ENCODE assay signal across 13 cellular contexts in the genomic region with DNA sequence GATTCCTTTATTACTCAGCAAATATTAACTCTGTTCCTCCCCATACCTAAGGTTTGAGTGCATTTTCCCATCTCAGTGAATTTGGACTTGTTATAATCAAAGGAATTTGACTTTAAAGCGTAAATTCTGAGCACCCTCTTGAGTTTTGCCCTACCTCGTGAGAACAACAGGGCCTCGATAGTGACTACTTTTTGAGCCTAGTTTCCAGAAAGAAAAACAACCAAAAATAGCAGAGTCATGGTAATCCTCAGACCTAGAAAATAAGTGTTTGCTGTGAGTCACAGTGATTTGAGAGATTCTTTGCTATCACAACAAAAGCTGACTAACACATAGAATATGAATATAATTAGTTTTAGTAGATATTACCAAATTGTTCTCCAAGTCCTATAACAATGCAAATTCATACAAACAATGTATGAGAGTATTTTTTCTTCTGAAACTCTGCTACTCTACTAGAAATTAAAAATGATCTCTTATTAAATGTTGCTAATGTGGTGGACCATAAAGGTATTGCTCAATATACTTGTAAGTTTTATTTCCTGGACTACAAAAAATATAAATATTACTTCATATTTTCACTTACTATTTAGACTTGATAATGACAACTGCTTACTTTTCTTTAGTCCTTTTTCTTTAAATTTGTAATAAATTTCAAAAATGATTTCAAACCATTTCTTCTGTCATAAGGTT.
DNase-seq lines count a peak whose midpoint lies in the region; ATAC-seq, FAIRE-seq and TF ChIP-seq lines count a peak whose summit lies in the region.
"Had no signal": no experiment of that assay in that cellular context is flagged by ENCODE, and none has a peak within 500 bp of the region (broad histone marks: within the 10 kb centered on the region; RNA-seq: fewer than 3 reads in every experiment).

No MANE protein-coding gene starts in this region.

- TF ChIP-seq CTCF in astrocyte of the spinal cord (IDR thresholded peaks at IDR 0.05; ENCODE audit: low read depth, low read length) = no peak

- peak; percentile 17 for DNase-seq in H54 (ENCODE audit: insufficient read length, low spot score)
- peak; percentile 44 for DNase-seq in astrocyte of the spinal cord (ENCODE audit: low read depth, low spot score)
- peak; percentile 7 for DNase-seq in foreskin melanocyte
- DNase-seq in stromal cell of bone marrow (ENCODE audit: low read depth) = peak; percentile 63
- no peak for DNase-seq in GM19239 (ENCODE audit: insufficient read length, low spot score)
- no peak for DNase-seq in NCI-H446 treated with DMSO at 0.1 percent for 48 hours (lab: John Stamatoyannopoulos, UW)
- DNase-seq: activated naive CD4-positive, alpha-beta T cell treated with anti-CD3 and anti-CD28 coated beads, Interleukin-2, amount 50 U/mL, for 16 hours; head of caudate nucleus; nephron progenitor cell; WERI-Rb-1 had no signal

- no peak for TF ChIP-seq POLR2A in H54 (IDR thresholded peaks at IDR 0.05; ENCODE audit: low read depth, low read length)

- FAIRE-seq in H54 (lab: Jason Lieb, UNC) (peak; percentile 99), GM19239 (lab: Jason Lieb, UNC) (no peak)
- FAIRE-seq: D721Med had no signal

- no peak for ATAC-seq in HG02938 (IDR thresholded peaks at IDR 0.05; ENCODE audit: unreplicated experiment)
- ATAC-seq: left lobe of liver had no signal

- H3K4me3 ChIP-seq in astrocyte of the spinal cord (ENCODE audit: low read depth, low read length) = no peak overlapping the region

- in situ Hi-C loops in astrocyte of the spinal cord (cut with HindIII; ENCODE audit: low sequenced_read_pairs) = no loop called here

Comparison
In these comparisons a context has a peak if more than half of its experiments do, and no peak if none do; other contexts are left out.
1. DNase-seq: peak in H54 (single experiment), astrocyte of the spinal cord (single experiment), foreskin melanocyte (single experiment) and stromal cell of bone marrow (single experiment); none in GM19239 (single experiment) and NCI-H446 treated with DMSO at 0.1 percent for 48 hours (single experiment).